Comparison of ENCODE assay signal across 1 cellular context in genomic region chr3:186268616-186269448, GRCh38.
TF ChIP-seq lines count a peak whose summit lies in the region.

No MANE protein-coding gene starts in this region.

TF ChIP-seq in Ishikawa, 13 proteins besides CTCF, POLR2A, EP300 and RAD21:
- TF ChIP-seq REST (IDR thresholded peaks at IDR 0.05; ENCODE audit: low read depth) (no peak), TAF1 (IDR thresholded peaks at IDR 0.05; ENCODE audit: low read depth) (no peak), NFIC (IDR thresholded peaks at IDR 0.05) (no peak), EGR1 (IDR thresholded peaks at IDR 0.05) (no peak), ZBTB7A (IDR thresholded peaks at IDR 0.05; ENCODE audit: low read depth) (no peak), CREB1 (IDR thresholded peaks at IDR 0.05; ENCODE audit: low read depth) (no peak), MAX (IDR thresholded peaks at IDR 0.05) (no peak), FOXM1 (IDR thresholded peaks at IDR 0.05; ENCODE audit: borderline replicate concordance, low read depth) (no peak), YY1 (IDR thresholded peaks at IDR 0.05; ENCODE audit: low read depth) (no peak), TCF12 (IDR thresholded peaks at IDR 0.05; ENCODE audit: low read depth) (no peak), TEAD4 (IDR thresholded peaks at IDR 0.05) (no peak), CEBPB (IDR thresholded peaks at IDR 0.05) (no peak)
TF ChIP-seq in Ishikawa: peak in this region for 0.
